Comparison of ENCODE assay signal across 21 cellular contexts in genomic region chr21:17119466-17120297, GRCh38.
"Had no signal": no experiment of that assay in that cellular context is flagged by ENCODE, and none has a peak within 500 bp of the region (broad histone marks: within the 10 kb centered on the region; RNA-seq: fewer than 3 reads in every experiment).

No MANE protein-coding gene starts in this region.

- H3K4me3 Mint-ChIP-seq: activated CD4-positive, alpha-beta T cell treated with anti-CD3 and anti-CD28 coated beads, Interleukin-2, amount 10 ng/mL, durations not matched to agents 24 days and 14 days; activated CD8-positive, alpha-beta T cell treated with anti-CD3 and anti-CD28 coated beads for 36 hours; activated naive CD4-positive, alpha-beta T cell treated with anti-CD3 and anti-CD28 coated beads, Interleukin-2, amount 10 ng/mL, durations not matched to agents 7 days and 5 days; activated naive CD8-positive, alpha-beta T cell treated with anti-CD3 and anti-CD28 coated beads, Interleukin-2, amount 50 U/mL, for 24 hours; activated T-cell treated with anti-CD3 and anti-CD28 coated beads, Interleukin-2, amount 50 U/mL, for 24 hours; central memory CD8-positive, alpha-beta T cell; endodermal cell; natural killer cell; stimulated activated naive B cell treated with anti-CD40 and anti-IgM and Interleukin-4, amounts not matched to agents 10 μg/mL and 1 μg/mL and 100 μg/mL, for 72 hours had no signal

- DNase-seq: activated CD4-positive, alpha-beta T cell treated with anti-CD3 and anti-CD28 coated beads, Interleukin-2, amount 10 ng/mL, durations not matched to agents 24 days and 14 days; activated CD8-positive, alpha-beta T cell treated with anti-CD3 and anti-CD28 coated beads for 36 hours; activated effector memory CD4-positive, alpha-beta T cell treated with Interleukin-2 at 50 U/mL for 16 hours; activated naive CD4-positive, alpha-beta T cell treated with anti-CD3 and anti-CD28 coated beads, Interleukin-2, amount 10 ng/mL, durations not matched to agents 7 days and 5 days; activated naive CD8-positive, alpha-beta T cell treated with anti-CD3 and anti-CD28 coated beads, Interleukin-2, amount 50 U/mL, for 24 hours; activated T-cell treated with anti-CD3 and anti-CD28 coated beads, Interleukin-2, amount 50 U/mL, for 24 hours; anterior cingulate cortex; brain microvascular endothelial cell; colonic mucosa; endodermal cell; foreskin fibroblast; hippocampal formation; lower lobe of right lung; natural killer cell; spleen; stimulated activated naive B cell treated with anti-CD40 and anti-IgM and Interleukin-4, amounts not matched to agents 10 μg/mL and 1 μg/mL and 100 μg/mL, for 72 hours; T-helper 1 cell; T-helper 9 cell had no signal

- H3K27ac Mint-ChIP-seq: activated CD4-positive, alpha-beta T cell treated with anti-CD3 and anti-CD28 coated beads, Interleukin-2, amount 10 ng/mL, durations not matched to agents 24 days and 14 days; activated CD8-positive, alpha-beta T cell treated with anti-CD3 and anti-CD28 coated beads for 36 hours; activated naive CD4-positive, alpha-beta T cell treated with anti-CD3 and anti-CD28 coated beads, Interleukin-2, amount 10 ng/mL, durations not matched to agents 7 days and 5 days; activated naive CD8-positive, alpha-beta T cell treated with anti-CD3 and anti-CD28 coated beads, Interleukin-2, amount 50 U/mL, for 24 hours; activated T-cell treated with anti-CD3 and anti-CD28 coated beads, Interleukin-2, amount 50 U/mL, for 24 hours; endodermal cell; natural killer cell; stimulated activated naive B cell treated with anti-CD40 and anti-IgM and Interleukin-4, amounts not matched to agents 10 μg/mL and 1 μg/mL and 100 μg/mL, for 72 hours had no signal

- H3K36me3 ChIP-seq: brain microvascular endothelial cell, colonic mucosa, lower lobe of right lung, neutrophil, spleen had no signal

- H3K36me3 Mint-ChIP-seq: activated naive CD4-positive, alpha-beta T cell treated with anti-CD3 and anti-CD28 coated beads, Interleukin-2, amount 10 ng/mL, durations not matched to agents 7 days and 5 days; stimulated activated naive B cell treated with anti-CD40 and anti-IgM and Interleukin-4, amounts not matched to agents 10 μg/mL and 1 μg/mL and 100 μg/mL, for 72 hours had no signal

- H3K4me3 ChIP-seq: colonic mucosa, lower lobe of right lung, spleen had no signal

- H3K27ac ChIP-seq: brain microvascular endothelial cell, colonic mucosa, epithelial cell of prostate, lower lobe of right lung, neutrophil, spleen had no signal

- H3K4me1 ChIP-seq: colonic mucosa, lower lobe of right lung, spleen had no signal

- H3K4me1 Mint-ChIP-seq: activated CD4-positive, alpha-beta T cell treated with anti-CD3 and anti-CD28 coated beads, Interleukin-2, amount 10 ng/mL, durations not matched to agents 24 days and 14 days; activated naive CD4-positive, alpha-beta T cell treated with anti-CD3 and anti-CD28 coated beads, Interleukin-2, amount 10 ng/mL, durations not matched to agents 7 days and 5 days; activated naive CD8-positive, alpha-beta T cell treated with anti-CD3 and anti-CD28 coated beads, Interleukin-2, amount 50 U/mL, for 24 hours; central memory CD8-positive, alpha-beta T cell; endodermal cell; natural killer cell; stimulated activated naive B cell treated with anti-CD40 and anti-IgM and Interleukin-4, amounts not matched to agents 10 μg/mL and 1 μg/mL and 100 μg/mL, for 72 hours had no signal

- ATAC-seq: activated CD8-positive, alpha-beta T cell treated with anti-CD3 and anti-CD28 coated beads for 36 hours; activated naive CD8-positive, alpha-beta T cell treated with anti-CD3 and anti-CD28 coated beads, Interleukin-2, amount 50 U/mL, for 24 hours; lower lobe of right lung; natural killer cell; stimulated activated naive B cell treated with anti-CD40 and anti-IgM and Interleukin-4, amounts not matched to agents 10 μg/mL and 1 μg/mL and 100 μg/mL, for 72 hours had no signal

- H3K27me3 Mint-ChIP-seq: activated CD4-positive, alpha-beta T cell treated with anti-CD3 and anti-CD28 coated beads, Interleukin-2, amount 10 ng/mL, durations not matched to agents 24 days and 14 days; activated CD8-positive, alpha-beta T cell treated with anti-CD3 and anti-CD28 coated beads for 36 hours; activated naive CD4-positive, alpha-beta T cell treated with anti-CD3 and anti-CD28 coated beads, Interleukin-2, amount 10 ng/mL, durations not matched to agents 7 days and 5 days; activated naive CD8-positive, alpha-beta T cell treated with anti-CD3 and anti-CD28 coated beads, Interleukin-2, amount 50 U/mL, for 24 hours; activated T-cell treated with anti-CD3 and anti-CD28 coated beads, Interleukin-2, amount 50 U/mL, for 24 hours; central memory CD8-positive, alpha-beta T cell; stimulated activated naive B cell treated with anti-CD40 and anti-IgM and Interleukin-4, amounts not matched to agents 10 μg/mL and 1 μg/mL and 100 μg/mL, for 72 hours had no signal

- H3K9me3 ChIP-seq: colonic mucosa, lower lobe of right lung, neutrophil had no signal

- H3K27me3 ChIP-seq: brain microvascular endothelial cell, colonic mucosa, neutrophil, spleen had no signal
